14 cellular contexts compared by ENCODE assay signal in the genomic region with DNA sequence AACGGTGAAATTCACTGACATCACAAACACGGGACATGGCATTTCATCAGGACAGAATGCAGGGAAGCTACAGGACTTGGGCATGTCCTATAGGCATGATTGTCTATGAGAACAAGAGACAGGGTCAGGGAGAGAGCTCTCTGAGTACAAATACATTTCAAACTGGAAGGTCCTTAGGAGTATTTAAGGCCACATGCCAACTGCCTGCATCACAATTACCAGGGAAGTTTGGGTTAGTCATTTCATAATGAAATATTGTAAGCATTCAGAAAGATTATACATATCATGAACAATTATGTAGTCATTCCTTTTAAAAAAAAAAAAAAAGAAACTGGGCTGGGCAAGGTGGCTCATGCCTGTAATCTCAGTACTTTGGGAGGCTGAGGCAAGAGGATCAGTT.
DNase-seq lines count a peak whose midpoint lies in the region; ATAC-seq and TF ChIP-seq lines count a peak whose summit lies in the region.
"Had no signal": no experiment of that assay in that cellular context is flagged by ENCODE, and none has a peak within 500 bp of the region (broad histone marks: within the 10 kb centered on the region; RNA-seq: fewer than 3 reads in every experiment).

No MANE protein-coding gene starts in this region.

- TF ChIP-seq CTCF in MCF 10A (IDR thresholded peaks at IDR 0.05; ENCODE audit: unreplicated experiment) (no peak), breast epithelium (IDR thresholded peaks at IDR 0.05) (no peak), WTC11 (IDR thresholded peaks at IDR 0.05) (no peak), foreskin fibroblast (IDR thresholded peaks at IDR 0.05; ENCODE audit: low read depth, low read length) (no peak), uterus (IDR thresholded peaks at IDR 0.05) (no peak), testis (IDR thresholded peaks at IDR 0.05) (no peak)

- H3K36me3 ChIP-seq in breast epithelium (no peaks in the 10 kb centered on the region), uterus (no peaks in the 10 kb centered on the region), testis (ENCODE audit: low read depth, missing control alignments) (no peaks in the 10 kb centered on the region)

- H3K36me3 Mint-ChIP-seq in MCF 10A (ENCODE audit: insufficient read depth, unreplicated experiment): peaks cover 25% of the 10 kb centered on the region
- H3K36me3 Mint-ChIP-seq in WTC11: peaks cover 28% of the 10 kb centered on the region

- intact Hi-C loops in MCF 10A (cut with micrococcal nuclease) (no loop called here), breast epithelium (cut with DNase I; ENCODE audit: low total_unique reads) (no loop called here), uterus (cut with DNase I; ENCODE audit: low total_unique reads) (no loop called here), testis (cut with DNase I; ENCODE audit: low total_unique reads) (no loop called here)

- H3K4me3 ChIP-seq in breast epithelium (no peak overlapping the region), foreskin fibroblast (ENCODE audit: low read depth in 1 of 2, low read length in 2 of 2) (no peak overlapping the region), uterus (no peak overlapping the region), testis (no peak overlapping the region)

- 64 to 83% methylated on average over 2 of the region's 2 CpGs for WGBS in testis, 2 donors

- BruUV-seq in MCF 10A (replicated peaks; lab: Mats Ljungman, UMichigan): no TSS peak

- H3K27me3 ChIP-seq in breast epithelium (no peaks in the 10 kb centered on the region), uterus (no peaks in the 10 kb centered on the region), testis (no peaks in the 10 kb centered on the region)

- peaks cover 3 to 17% of the 10 kb centered on the region in 2 donors for H3K4me1 ChIP-seq in breast epithelium
- H3K4me1 ChIP-seq in uterus: peaks cover 9 to 14% of the 10 kb centered on the region in 2 donors
- H3K4me1 ChIP-seq in testis: peaks cover 25% of the 10 kb centered on the region

- POLR2A ChIA-PET in MCF 10A (lab: Yijun Ruan, JAX) (interaction anchor here (1.1 to 6.8 kb wide), 2 partner anchors 32 to 70 kb away, joined by 3 to 52 read pairs; a partner anchor contains a TSS), WTC11 (lab: Charles Lee) (no interaction called here)

- H3K4me3 Mint-ChIP-seq in MCF 10A (ENCODE audit: unreplicated experiment) (no peak overlapping the region), WTC11 (no peak overlapping the region)
- H3K4me3 Mint-ChIP-seq: activated B cell treated with CpG ODN at 0.5 μM for 24 hours had no signal

- peak; percentile 67 for DNase-seq in MCF 10A (ENCODE audit: unreplicated experiment)
- no peak for DNase-seq in breast epithelium (ENCODE audit: low spot score in 2 of 2)
- DNase-seq in WTC11 (ENCODE audit: low spot score): no peak
- DNase-seq in foreskin fibroblast: peak; percentile 87 to 92
- no peak for DNase-seq in uterus
- DNase-seq in testis: no peak
- DNase-seq: activated B cell treated with CpG ODN at 0.5 μM for 24 hours; hypothalamus; midbrain; NCI-H446 treated with DMSO at 0.1 percent for 48 hours; Right ventricle myocardium superior; stimulated activated CD8-positive, alpha-beta memory T cell treated with anti-CD3 and anti-CD28 coated beads, Interleukin-4, amount 100 ng/mL, for 48 hours had no signal

- H3K27ac ChIP-seq in breast epithelium: no peak overlapping the region
- peak overlapping the region; percentile 22 to 28 for H3K27ac ChIP-seq in uterus
- H3K27ac ChIP-seq in testis: no peak overlapping the region

- H3K27ac Mint-ChIP-seq in MCF 10A (ENCODE audit: low read depth, unreplicated experiment) (peak overlapping the region; percentile 62), WTC11 (peak overlapping the region; percentile 42; the same call in 1 of the 2 replicates)
- H3K27ac Mint-ChIP-seq: activated B cell treated with CpG ODN at 0.5 μM for 24 hours had no signal

- no peak for TF ChIP-seq POLR2A in breast epithelium (IDR thresholded peaks at IDR 0.05)
- no peak for TF ChIP-seq POLR2A in uterus (IDR thresholded peaks at IDR 0.05)
- no peak for TF ChIP-seq POLR2A in testis (IDR thresholded peaks at IDR 0.05)

- CTCF ChIA-PET in MCF 10A (lab: Yijun Ruan, JAX): interaction anchor here (0.6 to 2.3 kb wide), 5 partner anchors 15 to 302 kb away, joined by 3 to 14 read pairs (median 3); a partner anchor contains a TSS
- CTCF ChIA-PET in WTC11 (lab: Charles Lee): interaction anchor here (0.7 to 1.1 kb wide), 3 partner anchors 71 to 1309 kb away, joined by 4 to 5 read pairs (median 4); a partner anchor contains a TSS

- H3K9me3 Mint-ChIP-seq in MCF 10A (ENCODE audit: unreplicated experiment) (no peaks in the 10 kb centered on the region), WTC11 (peaks cover 5% of the 10 kb centered on the region)
- H3K9me3 Mint-ChIP-seq: activated B cell treated with CpG ODN at 0.5 μM for 24 hours had no signal

- H3K4me1 Mint-ChIP-seq in MCF 10A (ENCODE audit: insufficient read depth, unreplicated experiment) (peaks cover 46% of the 10 kb centered on the region), WTC11 (peaks cover 30% of the 10 kb centered on the region)

- ATAC-seq in WTC11: no peak
- ATAC-seq in GM18519 (IDR thresholded peaks at IDR 0.05; ENCODE audit: low FRiP score, unreplicated experiment): no peak
- no peak for ATAC-seq in GM19035 (IDR thresholded peaks at IDR 0.05; ENCODE audit: unreplicated experiment)

- H3K9me3 ChIP-seq in breast epithelium (no peaks in the 10 kb centered on the region), uterus (no peaks in the 10 kb centered on the region), testis (no peaks in the 10 kb centered on the region)

- no peaks in the 10 kb centered on the region for H3K27me3 Mint-ChIP-seq in MCF 10A (ENCODE audit: insufficient read depth, unreplicated experiment)
- no peaks in the 10 kb centered on the region for H3K27me3 Mint-ChIP-seq in WTC11 (ENCODE audit: low read depth)
- H3K27me3 Mint-ChIP-seq: activated B cell treated with CpG ODN at 0.5 μM for 24 hours had no signal

TF ChIP-seq in WTC11, 78 proteins besides CTCF, POLR2A, EP300 and RAD21:
- TF ChIP-seq ZNF317 (CRISPR knock-in tag; IDR thresholded peaks at IDR 0.05; ENCODE audit: borderline replicate concordance, low read depth): no peak

Comparison
In these comparisons a context has a peak if more than half of its experiments do, and no peak if none do; other contexts are left out.
1. DNase-seq: peak in MCF 10A (single experiment) and foreskin fibroblast (2 of 2); none in breast epithelium (0 of 2), WTC11 (single experiment), uterus (0 of 2) and testis (single experiment).
2. H3K27ac ChIP-seq: peak in uterus (2 of 2); none in breast epithelium (0 of 2) and testis (0 of 2).